1 cellular context compared by ENCODE assay signal in the genomic region with DNA sequence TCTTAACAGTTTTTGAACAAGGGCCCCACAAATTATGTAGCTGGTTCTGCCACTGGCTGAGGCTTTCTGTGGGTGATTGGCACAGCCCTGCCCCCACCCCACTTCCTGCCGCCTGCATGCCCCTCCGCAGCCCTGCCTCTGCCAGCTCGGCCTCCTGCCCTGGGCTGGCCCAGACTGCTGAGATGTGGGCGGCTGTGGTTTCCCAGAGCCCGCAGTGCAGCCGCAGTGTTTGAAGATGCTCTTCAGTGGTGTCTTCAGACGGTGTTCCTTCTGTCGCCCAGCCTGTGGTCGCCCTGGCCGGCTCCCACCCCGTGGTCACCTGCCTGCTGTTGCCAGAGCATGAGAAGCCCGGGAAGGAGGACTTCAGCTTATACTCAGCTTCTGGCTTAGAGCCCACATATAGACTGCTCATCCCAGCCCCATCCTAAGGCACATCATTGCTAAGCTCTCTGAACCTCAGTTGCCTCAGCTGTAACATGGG.
TF ChIP-seq lines count a peak whose summit lies in the region.

No MANE protein-coding gene starts in this region.

TF ChIP-seq in SK-N-SH, 30 proteins besides CTCF, POLR2A, EP300 and RAD21 (continued from another document):
- TF ChIP-seq, protein P1, sequence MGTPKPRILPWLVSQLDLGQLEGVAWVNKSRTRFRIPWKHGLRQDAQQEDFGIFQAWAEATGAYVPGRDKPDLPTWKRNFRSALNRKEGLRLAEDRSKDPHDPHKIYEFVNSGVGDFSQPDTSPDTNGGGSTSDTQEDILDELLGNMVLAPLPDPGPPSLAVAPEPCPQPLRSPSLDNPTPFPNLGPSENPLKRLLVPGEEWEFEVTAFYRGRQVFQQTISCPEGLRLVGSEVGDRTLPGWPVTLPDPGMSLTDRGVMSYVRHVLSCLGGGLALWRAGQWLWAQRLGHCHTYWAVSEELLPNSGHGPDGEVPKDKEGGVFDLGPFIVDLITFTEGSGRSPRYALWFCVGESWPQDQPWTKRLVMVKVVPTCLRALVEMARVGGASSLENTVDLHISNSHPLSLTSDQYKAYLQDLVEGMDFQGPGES (IDR thresholded peaks at IDR 0.05; ENCODE audit: low read depth, low read length) = no peak
- TF ChIP-seq RXRA (IDR thresholded peaks at IDR 0.05; ENCODE audit: borderline replicate concordance, low read depth) (no peak), ELF1 (IDR thresholded peaks at IDR 0.05) (no peak), NFIC (IDR thresholded peaks at IDR 0.05; ENCODE audit: borderline replicate concordance) (no peak), JUND (IDR thresholded peaks at IDR 0.05) (no peak), FOXJ3 (CRISPR knock-in tag; IDR thresholded peaks at IDR 0.05) (no peak), POLR2AphosphoS5 (IDR thresholded peaks at IDR 0.05; ENCODE audit: low read depth, low read length) (no peak)
- TF ChIP-seq, protein P2, sequence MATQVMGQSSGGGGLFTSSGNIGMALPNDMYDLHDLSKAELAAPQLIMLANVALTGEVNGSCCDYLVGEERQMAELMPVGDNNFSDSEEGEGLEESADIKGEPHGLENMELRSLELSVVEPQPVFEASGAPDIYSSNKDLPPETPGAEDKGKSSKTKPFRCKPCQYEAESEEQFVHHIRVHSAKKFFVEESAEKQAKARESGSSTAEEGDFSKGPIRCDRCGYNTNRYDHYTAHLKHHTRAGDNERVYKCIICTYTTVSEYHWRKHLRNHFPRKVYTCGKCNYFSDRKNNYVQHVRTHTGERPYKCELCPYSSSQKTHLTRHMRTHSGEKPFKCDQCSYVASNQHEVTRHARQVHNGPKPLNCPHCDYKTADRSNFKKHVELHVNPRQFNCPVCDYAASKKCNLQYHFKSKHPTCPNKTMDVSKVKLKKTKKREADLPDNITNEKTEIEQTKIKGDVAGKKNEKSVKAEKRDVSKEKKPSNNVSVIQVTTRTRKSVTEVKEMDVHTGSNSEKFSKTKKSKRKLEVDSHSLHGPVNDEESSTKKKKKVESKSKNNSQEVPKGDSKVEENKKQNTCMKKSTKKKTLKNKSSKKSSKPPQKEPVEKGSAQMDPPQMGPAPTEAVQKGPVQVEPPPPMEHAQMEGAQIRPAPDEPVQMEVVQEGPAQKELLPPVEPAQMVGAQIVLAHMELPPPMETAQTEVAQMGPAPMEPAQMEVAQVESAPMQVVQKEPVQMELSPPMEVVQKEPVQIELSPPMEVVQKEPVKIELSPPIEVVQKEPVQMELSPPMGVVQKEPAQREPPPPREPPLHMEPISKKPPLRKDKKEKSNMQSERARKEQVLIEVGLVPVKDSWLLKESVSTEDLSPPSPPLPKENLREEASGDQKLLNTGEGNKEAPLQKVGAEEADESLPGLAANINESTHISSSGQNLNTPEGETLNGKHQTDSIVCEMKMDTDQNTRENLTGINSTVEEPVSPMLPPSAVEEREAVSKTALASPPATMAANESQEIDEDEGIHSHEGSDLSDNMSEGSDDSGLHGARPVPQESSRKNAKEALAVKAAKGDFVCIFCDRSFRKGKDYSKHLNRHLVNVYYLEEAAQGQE (IDR thresholded peaks at IDR 0.05; ENCODE audit: low read depth, low read length) = no peak
